Comparison of ENCODE assay signal across 8 cellular contexts in the genomic region with DNA sequence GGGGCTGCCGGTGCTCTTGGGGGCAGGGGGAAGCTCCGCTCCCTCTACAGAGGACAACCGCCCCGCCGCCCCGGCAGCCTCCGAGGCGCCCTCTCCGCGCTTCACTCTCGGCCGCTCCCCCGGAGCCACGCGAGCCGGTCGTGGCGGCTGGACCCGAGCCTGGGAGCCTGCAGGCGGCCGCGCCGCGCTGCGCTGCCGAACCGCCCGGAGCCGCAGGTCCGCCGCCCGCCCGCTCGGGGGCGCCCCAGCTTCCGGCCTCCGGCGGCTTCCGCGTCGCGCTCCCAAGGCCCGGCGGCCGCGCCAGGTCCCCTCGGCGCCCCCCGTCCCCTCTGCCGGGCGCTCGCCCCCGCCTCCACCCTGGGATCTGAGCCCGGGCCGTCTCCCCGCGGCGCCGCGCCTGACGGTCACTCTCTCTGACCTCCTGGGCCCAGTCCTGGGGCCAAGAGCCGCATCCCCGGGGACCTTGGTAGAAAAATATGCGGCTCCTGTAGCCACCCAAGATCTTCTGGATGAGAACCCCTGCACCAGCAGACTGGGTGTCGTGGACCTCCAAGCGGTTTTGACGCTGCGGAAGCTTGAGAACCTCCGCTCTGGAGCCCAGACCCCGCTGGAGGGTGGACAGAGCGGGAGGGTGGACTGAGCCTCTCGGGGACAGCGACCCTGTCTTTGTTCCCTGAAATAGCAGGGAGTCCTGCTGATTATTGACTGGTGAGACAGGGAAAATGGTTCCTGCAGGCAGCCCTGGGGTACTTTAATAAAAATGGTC. TPM values are rescaled to one million over a fixed set of nuclear protein-coding genes. Genes with fewer than 3 reads are reported as not detected.
DNase-seq lines count a peak whose midpoint lies in the region; ATAC-seq and TF ChIP-seq lines count a peak whose summit lies in the region.

No MANE protein-coding gene starts in this region.

- H3K79me2 ChIP-seq in neural progenitor cell (ENCODE audit: low read depth) = no peaks in the 10 kb centered on the region

- H3K4me3 Mint-ChIP-seq in neural progenitor cell = peak overlapping the region; percentile 52

- H3K4me1 ChIP-seq in foreskin keratinocyte (peaks cover 22% of the 10 kb centered on the region), neural progenitor cell (peaks cover 23% of the 10 kb centered on the region), tibial artery (peaks cover 0 to 37% (median 22%) of the 10 kb centered on the region in 4 donors)

- H3K9me3 ChIP-seq in neural progenitor cell (ENCODE audit: low read depth) (no peaks in the 10 kb centered on the region), tibial artery (no peaks in the 10 kb centered on the region)

- peak overlapping the region; percentile 92 for H2AFZ ChIP-seq in neural progenitor cell (replicated peaks)

- H3K9ac ChIP-seq in neural progenitor cell = no peak overlapping the region

- no peaks in the 10 kb centered on the region for H4K20me1 ChIP-seq in neural progenitor cell (ENCODE audit: low read depth)

- intact Hi-C loops in tibial artery (cut with DNase I; ENCODE audit: low total_unique reads) = no loop called here

- H3K4me1 Mint-ChIP-seq in neural progenitor cell = peaks cover 11% of the 10 kb centered on the region

- H3K9me3 Mint-ChIP-seq in neural progenitor cell = peaks cover 5% of the 10 kb centered on the region

- peak overlapping the region; percentile 48 for H3K4me3 ChIP-seq in neural progenitor cell
- H3K4me3 ChIP-seq in tibial artery = peak overlapping the region; percentile 52 to 53

- no peak overlapping the region for H3K27ac Mint-ChIP-seq in neural progenitor cell

- H3K4me2 ChIP-seq in neural progenitor cell = peak overlapping the region; percentile 70

- ATAC-seq in foreskin keratinocyte = peak; percentile 15
- ATAC-seq in GM18873 (IDR thresholded peaks at IDR 0.05; ENCODE audit: low FRiP score, unreplicated experiment) = no peak

- H3K36me3 ChIP-seq in neural progenitor cell (no peaks in the 10 kb centered on the region), tibial artery (no peaks in the 10 kb centered on the region)

- peaks cover 28% of the 10 kb centered on the region for H3F3A ChIP-seq in neural progenitor cell (ENCODE audit: low read depth)

- H3K27ac ChIP-seq in foreskin keratinocyte (peak overlapping the region; percentile 72), neural progenitor cell (no peak overlapping the region), tibial artery (peak overlapping the region; percentile 35 to 36)

- H3K36me3 Mint-ChIP-seq in neural progenitor cell = no peaks in the 10 kb centered on the region

- H3K27me3 ChIP-seq in foreskin keratinocyte = no peaks in the 10 kb centered on the region
- no peaks in the 10 kb centered on the region for H3K27me3 ChIP-seq in neural progenitor cell
- H3K27me3 ChIP-seq in tibial artery = no peaks in the 10 kb centered on the region

- peak; percentile 58 for TF ChIP-seq CTCF in foreskin keratinocyte (conservative IDR thresholded peaks at IDR 0.05)
- peak; percentile 33 for TF ChIP-seq CTCF in neural progenitor cell (IDR thresholded peaks at IDR 0.05)
- peak in 1 of 2 experiments; percentile 61 for TF ChIP-seq CTCF in tibial artery (IDR thresholded peaks at IDR 0.05)

- peaks cover 16% of the 10 kb centered on the region for H3K27me3 Mint-ChIP-seq in neural progenitor cell (ENCODE audit: insufficient read depth, low read depth)

- DNase-seq in GDM1 (lab: John Stamatoyannopoulos, UW) (peak; percentile 19), GOT3 (lab: John Stamatoyannopoulos, UW) (peak; percentile 18), NCI-H748 (lab: John Stamatoyannopoulos, UW; ENCODE audit: unreplicated experiment) (peak; percentile 43), activated T-helper 1 cell treated with Interleukin-2 at 50 U/mL for 16 hours (ENCODE audit: low read depth) (peak; percentile 66), foreskin keratinocyte (no peak), neural progenitor cell (ENCODE audit: low spot score) (peak; percentile 82), tibial artery (peak in 1 of 2 donors; percentile 76)

RNA-seq across cellular contexts. Expression of gene SERTAD2, which starts 44.3 kb away (rescaled TPM):
- total RNA-seq in foreskin keratinocyte (17.1 and 18.4 TPM in 2 replicates), neural progenitor cell (ENCODE audit: low replicate concordance) (12.2 and 19.1 TPM in 2 replicates)
- polyA plus RNA-seq in foreskin keratinocyte = 5.7 and 7.1 TPM in 2 replicates

Comparison
In these comparisons a context has a peak if more than half of its experiments do, and no peak if none do; other contexts are left out.
1. DNase-seq: peak in GDM1 (single experiment), GOT3 (single experiment), NCI-H748 (single experiment), activated T-helper 1 cell treated with Interleukin-2 at 50 U/mL for 16 hours (single experiment) and neural progenitor cell (single experiment); none in foreskin keratinocyte (0 of 2).